In the genomic region with DNA sequence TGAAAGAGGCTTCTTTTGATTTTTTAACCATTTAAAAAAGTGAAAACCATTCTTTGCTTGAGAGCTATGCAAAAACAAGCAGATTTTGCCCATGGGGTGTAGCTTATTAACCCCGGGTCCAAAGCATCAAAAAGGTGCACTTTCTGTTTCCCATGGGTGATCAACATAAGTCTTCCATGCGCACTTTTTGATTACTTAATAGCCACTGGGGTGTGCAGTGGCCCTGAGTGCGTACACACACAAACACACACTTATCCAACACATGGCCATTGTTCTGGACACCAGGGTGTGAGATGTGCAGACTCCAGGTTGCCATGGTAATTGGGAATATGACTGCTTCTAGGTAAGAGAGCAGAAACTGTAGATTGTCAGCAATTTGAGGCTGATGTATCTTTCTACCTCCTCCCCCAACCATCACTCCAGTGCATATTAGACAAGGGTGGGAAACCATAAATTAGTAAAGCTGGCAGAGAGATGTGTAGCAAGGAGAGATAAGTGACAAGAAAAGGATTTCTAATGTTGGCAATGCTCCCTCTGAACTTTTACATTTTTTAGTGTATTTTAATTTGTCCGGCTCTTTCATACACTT, we compare ENCODE assay signal across 1 cellular context.
TF ChIP-seq lines count a peak whose summit lies in the region.

No MANE protein-coding gene starts in this region.

TF ChIP-seq in SK-N-SH treated with all-trans-retinoic acid at 6 μM for 48 hours, 23 proteins besides CTCF, POLR2A, EP300 and RAD21 (continued from another document):
- TF ChIP-seq, protein P1, sequence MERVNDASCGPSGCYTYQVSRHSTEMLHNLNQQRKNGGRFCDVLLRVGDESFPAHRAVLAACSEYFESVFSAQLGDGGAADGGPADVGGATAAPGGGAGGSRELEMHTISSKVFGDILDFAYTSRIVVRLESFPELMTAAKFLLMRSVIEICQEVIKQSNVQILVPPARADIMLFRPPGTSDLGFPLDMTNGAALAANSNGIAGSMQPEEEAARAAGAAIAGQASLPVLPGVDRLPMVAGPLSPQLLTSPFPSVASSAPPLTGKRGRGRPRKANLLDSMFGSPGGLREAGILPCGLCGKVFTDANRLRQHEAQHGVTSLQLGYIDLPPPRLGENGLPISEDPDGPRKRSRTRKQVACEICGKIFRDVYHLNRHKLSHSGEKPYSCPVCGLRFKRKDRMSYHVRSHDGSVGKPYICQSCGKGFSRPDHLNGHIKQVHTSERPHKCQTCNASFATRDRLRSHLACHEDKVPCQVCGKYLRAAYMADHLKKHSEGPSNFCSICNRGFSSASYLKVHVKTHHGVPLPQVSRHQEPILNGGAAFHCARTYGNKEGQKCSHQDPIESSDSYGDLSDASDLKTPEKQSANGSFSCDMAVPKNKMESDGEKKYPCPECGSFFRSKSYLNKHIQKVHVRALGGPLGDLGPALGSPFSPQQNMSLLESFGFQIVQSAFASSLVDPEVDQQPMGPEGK (CRISPR knock-in tag; IDR thresholded peaks at IDR 0.05; ENCODE audit: borderline replicate concordance) = no peak
- TF ChIP-seq, protein P2, sequence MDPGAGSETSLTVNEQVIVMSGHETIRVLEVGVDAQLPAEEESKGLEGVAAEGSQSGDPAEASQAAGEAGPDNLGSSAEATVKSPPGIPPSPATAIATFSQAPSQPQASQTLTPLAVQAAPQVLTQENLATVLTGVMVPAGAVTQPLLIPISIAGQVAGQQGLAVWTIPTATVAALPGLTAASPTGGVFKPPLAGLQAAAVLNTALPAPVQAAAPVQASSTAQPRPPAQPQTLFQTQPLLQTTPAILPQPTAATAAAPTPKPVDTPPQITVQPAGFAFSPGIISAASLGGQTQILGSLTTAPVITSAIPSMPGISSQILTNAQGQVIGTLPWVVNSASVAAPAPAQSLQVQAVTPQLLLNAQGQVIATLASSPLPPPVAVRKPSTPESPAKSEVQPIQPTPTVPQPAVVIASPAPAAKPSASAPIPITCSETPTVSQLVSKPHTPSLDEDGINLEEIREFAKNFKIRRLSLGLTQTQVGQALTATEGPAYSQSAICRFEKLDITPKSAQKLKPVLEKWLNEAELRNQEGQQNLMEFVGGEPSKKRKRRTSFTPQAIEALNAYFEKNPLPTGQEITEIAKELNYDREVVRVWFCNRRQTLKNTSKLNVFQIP (CRISPR knock-in tag; IDR thresholded peaks at IDR 0.05; ENCODE audit: borderline replicate concordance, low read depth) = no peak
- TF ChIP-seq GLIS3 (CRISPR knock-in tag; IDR thresholded peaks at IDR 0.05) (no peak), BACH2 (CRISPR knock-in tag; IDR thresholded peaks at IDR 0.05; ENCODE audit: borderline replicate concordance) (no peak), RARB (CRISPR knock-in tag; IDR thresholded peaks at IDR 0.05) (no peak), ZNF565 (CRISPR knock-in tag; conservative IDR thresholded peaks at IDR 0.05; ENCODE audit: low read depth) (no peak)
